In the genomic region with DNA sequence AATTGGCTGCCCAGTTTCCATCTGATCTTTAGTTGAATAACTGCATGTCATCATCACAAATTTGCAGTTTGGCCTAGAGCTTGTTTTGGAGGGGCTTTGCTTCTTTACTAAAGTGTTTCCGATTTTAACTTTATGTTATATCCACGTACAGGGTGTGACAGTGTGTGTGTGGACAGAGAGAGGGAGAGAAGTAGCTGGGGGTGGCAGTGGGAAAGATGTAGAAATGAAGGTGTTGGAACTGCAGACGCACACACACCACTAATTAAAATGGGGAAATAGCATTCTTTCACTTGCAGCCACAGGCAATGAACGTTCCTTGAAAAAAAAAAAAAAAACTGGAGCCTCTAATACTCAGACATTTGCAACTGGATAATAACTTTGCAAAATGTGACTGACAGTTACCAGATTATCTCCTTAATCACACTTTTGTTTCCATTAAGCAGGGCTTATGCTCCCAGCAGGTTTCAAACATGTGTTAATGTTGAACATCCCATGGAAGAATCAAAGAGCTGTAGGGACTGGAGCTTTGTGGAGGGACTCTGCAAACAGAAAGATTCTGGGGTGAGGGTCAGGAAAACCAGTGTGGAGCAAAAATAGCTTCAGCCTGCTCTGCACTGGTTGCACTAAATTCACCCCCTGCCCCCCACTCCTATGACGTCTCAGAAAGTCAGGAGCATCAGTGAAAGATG, we compare ENCODE assay signal across 20 cellular contexts.
"Had no signal": no experiment of that assay in that cellular context is flagged by ENCODE, and none has a peak within 500 bp of the region (broad histone marks: within the 10 kb centered on the region; RNA-seq: fewer than 3 reads in every experiment).

No MANE protein-coding gene starts in this region.

- H3K4me1 Mint-ChIP-seq: memory B cell; nephron; stimulated activated effector memory CD8-positive, alpha-beta T cell treated with anti-CD3 and anti-CD28 coated beads, Interleukin-12 subunit alpha, Interleukin-12 subunit beta, amount 100 ng/mL, for 72 hours; stimulated activated naive CD8-positive, alpha-beta T cell treated with anti-CD3 and anti-CD28 coated beads, Interleukin-15, amount 100 ng/mL, for 72 hours had no signal

- H3K4me3 ChIP-seq: coronary artery, tibial artery had no signal

- H3K27ac ChIP-seq: coronary artery, foreskin keratinocyte, tibial artery had no signal

- H3K36me3 ChIP-seq: tibial artery had no signal

- H3K9me3 Mint-ChIP-seq: activated T-helper 2 cell treated with anti-CD3 and anti-CD28 coated beads, Interferon-gamma antibody, Interleukin-2, Interleukin-4, amounts not matched to agents 10 μg/mL and 5 μg/mL and 100 μg/mL, durations not matched to agents 14 hours and 24 hours and 36 hours; memory B cell had no signal

- H3K4me1 ChIP-seq: foreskin keratinocyte, tibial artery had no signal

- H3K9me3 ChIP-seq: tibial artery had no signal

- H3K4me3 Mint-ChIP-seq: activated naive CD8-positive, alpha-beta T cell; activated T-cell treated with anti-CD3 and anti-CD28 coated beads, Interleukin-2, amount 50 U/mL, for 24 hours; memory B cell; nephron; stimulated activated effector memory CD8-positive, alpha-beta T cell treated with anti-CD3 and anti-CD28 coated beads, Interleukin-12 subunit alpha, Interleukin-12 subunit beta, amount 100 ng/mL, for 72 hours; stimulated activated naive CD8-positive, alpha-beta T cell treated with anti-CD3 and anti-CD28 coated beads, Interleukin-15, amount 100 ng/mL, for 72 hours had no signal

- H3K27ac Mint-ChIP-seq: activated naive CD8-positive, alpha-beta T cell; activated T-cell treated with anti-CD3 and anti-CD28 coated beads, Interleukin-2, amount 50 U/mL, for 24 hours; activated T-helper 2 cell treated with anti-CD3 and anti-CD28 coated beads, Interferon-gamma antibody, Interleukin-2, Interleukin-4, amounts not matched to agents 10 μg/mL and 5 μg/mL and 100 μg/mL, durations not matched to agents 14 hours and 24 hours and 36 hours; memory B cell; nephron; stimulated activated effector memory CD8-positive, alpha-beta T cell treated with anti-CD3 and anti-CD28 coated beads, Interleukin-12 subunit alpha, Interleukin-12 subunit beta, amount 100 ng/mL, for 72 hours; stimulated activated naive CD8-positive, alpha-beta T cell treated with anti-CD3 and anti-CD28 coated beads, Interleukin-15, amount 100 ng/mL, for 72 hours had no signal

- ATAC-seq: foreskin keratinocyte; sciatic nerve; stimulated activated effector memory CD8-positive, alpha-beta T cell treated with anti-CD3 and anti-CD28 coated beads, Interleukin-12 subunit alpha, Interleukin-12 subunit beta, amount 100 ng/mL, for 72 hours; stimulated activated naive CD8-positive, alpha-beta T cell treated with anti-CD3 and anti-CD28 coated beads, Interleukin-15, amount 100 ng/mL, for 72 hours had no signal

- DNase-seq: activated CD4-positive, alpha-beta T cell treated with anti-CD3 and anti-CD28 coated beads, Interleukin-2, amount 50 U/mL, for 4 hours; activated CD8-positive, alpha-beta memory T cell treated with anti-CD3 and anti-CD28 coated beads for 24 hours; activated CD8-positive, alpha-beta memory T cell treated with anti-CD3 and anti-CD28 coated beads, Interleukin-2, amount 50 U/mL, for 4 hours; activated naive CD4-positive, alpha-beta T cell; activated T-cell treated with anti-CD3 and anti-CD28 coated beads, Interleukin-2, amount 50 U/mL, for 24 hours; cerebellar nuclear complex; foreskin keratinocyte; nucleus accumbens; small intestine; stimulated activated CD4-positive, alpha-beta T cell treated with anti-CD3 and anti-CD28 coated beads, Interleukin-2, amount 100 ng/mL, for 24 hours; stimulated activated naive CD8-positive, alpha-beta T cell treated with anti-CD3 and anti-CD28 coated beads, Interleukin-15, amount 100 ng/mL, for 72 hours; T-helper 9 cell; tibial artery had no signal

- H3K36me3 Mint-ChIP-seq: activated naive CD8-positive, alpha-beta T cell; memory B cell; stimulated activated effector memory CD8-positive, alpha-beta T cell treated with anti-CD3 and anti-CD28 coated beads, Interleukin-12 subunit alpha, Interleukin-12 subunit beta, amount 100 ng/mL, for 72 hours had no signal

- H3K27me3 ChIP-seq: tibial artery had no signal

- H3K27me3 Mint-ChIP-seq: activated naive CD8-positive, alpha-beta T cell; activated T-cell treated with anti-CD3 and anti-CD28 coated beads, Interleukin-2, amount 50 U/mL, for 24 hours; memory B cell had no signal
